1 cellular context compared by ENCODE assay signal in the genomic region with DNA sequence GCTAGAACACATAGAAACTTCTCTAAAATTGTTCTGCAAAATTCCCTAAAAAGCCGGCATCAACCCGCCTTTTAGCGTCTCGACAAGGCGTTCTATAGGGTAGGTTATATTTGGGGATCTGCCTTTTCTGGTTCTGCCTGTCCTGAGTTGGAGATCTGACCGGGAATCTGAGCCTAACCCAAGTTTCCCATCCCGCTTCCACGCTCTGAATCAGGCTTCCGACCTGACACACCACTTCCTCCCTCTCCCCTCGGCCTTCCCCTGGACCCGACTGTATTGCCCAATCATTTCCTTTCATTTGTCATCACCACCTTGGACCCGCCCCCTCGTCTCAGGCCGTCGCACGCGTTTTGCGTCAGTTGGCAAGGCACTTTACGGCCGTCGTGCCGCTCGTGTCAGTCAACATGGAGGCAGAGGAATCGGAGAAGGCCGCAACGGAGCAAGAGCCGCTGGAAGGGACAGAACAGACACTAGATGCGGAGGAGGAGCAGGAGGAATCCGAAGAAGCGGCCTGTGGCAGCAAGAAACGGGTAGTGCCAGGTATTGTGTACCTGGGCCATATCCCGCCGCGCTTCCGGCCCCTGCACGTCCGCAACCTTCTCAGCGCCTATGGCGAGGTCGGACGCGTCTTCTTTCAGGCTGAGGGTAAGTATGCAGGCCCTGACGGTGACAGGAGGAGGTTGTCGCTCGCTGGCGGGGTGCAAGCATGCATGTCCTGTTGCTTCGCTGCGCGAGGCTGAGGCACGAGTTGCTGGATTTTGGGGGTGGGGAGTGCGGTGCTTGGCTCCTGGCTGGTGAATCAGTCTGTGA.
TF ChIP-seq lines count a peak whose summit lies in the region.

A gene (plus strand): TSS at position 375 of the 810 bp plus-strand sequence. CDS start 30 bp downstream, at position 405.

TF ChIP-seq in K562, 482 proteins besides CTCF, POLR2A, EP300 and RAD21 (continued from another document and continues in another):
- TF ChIP-seq, protein P1, sequence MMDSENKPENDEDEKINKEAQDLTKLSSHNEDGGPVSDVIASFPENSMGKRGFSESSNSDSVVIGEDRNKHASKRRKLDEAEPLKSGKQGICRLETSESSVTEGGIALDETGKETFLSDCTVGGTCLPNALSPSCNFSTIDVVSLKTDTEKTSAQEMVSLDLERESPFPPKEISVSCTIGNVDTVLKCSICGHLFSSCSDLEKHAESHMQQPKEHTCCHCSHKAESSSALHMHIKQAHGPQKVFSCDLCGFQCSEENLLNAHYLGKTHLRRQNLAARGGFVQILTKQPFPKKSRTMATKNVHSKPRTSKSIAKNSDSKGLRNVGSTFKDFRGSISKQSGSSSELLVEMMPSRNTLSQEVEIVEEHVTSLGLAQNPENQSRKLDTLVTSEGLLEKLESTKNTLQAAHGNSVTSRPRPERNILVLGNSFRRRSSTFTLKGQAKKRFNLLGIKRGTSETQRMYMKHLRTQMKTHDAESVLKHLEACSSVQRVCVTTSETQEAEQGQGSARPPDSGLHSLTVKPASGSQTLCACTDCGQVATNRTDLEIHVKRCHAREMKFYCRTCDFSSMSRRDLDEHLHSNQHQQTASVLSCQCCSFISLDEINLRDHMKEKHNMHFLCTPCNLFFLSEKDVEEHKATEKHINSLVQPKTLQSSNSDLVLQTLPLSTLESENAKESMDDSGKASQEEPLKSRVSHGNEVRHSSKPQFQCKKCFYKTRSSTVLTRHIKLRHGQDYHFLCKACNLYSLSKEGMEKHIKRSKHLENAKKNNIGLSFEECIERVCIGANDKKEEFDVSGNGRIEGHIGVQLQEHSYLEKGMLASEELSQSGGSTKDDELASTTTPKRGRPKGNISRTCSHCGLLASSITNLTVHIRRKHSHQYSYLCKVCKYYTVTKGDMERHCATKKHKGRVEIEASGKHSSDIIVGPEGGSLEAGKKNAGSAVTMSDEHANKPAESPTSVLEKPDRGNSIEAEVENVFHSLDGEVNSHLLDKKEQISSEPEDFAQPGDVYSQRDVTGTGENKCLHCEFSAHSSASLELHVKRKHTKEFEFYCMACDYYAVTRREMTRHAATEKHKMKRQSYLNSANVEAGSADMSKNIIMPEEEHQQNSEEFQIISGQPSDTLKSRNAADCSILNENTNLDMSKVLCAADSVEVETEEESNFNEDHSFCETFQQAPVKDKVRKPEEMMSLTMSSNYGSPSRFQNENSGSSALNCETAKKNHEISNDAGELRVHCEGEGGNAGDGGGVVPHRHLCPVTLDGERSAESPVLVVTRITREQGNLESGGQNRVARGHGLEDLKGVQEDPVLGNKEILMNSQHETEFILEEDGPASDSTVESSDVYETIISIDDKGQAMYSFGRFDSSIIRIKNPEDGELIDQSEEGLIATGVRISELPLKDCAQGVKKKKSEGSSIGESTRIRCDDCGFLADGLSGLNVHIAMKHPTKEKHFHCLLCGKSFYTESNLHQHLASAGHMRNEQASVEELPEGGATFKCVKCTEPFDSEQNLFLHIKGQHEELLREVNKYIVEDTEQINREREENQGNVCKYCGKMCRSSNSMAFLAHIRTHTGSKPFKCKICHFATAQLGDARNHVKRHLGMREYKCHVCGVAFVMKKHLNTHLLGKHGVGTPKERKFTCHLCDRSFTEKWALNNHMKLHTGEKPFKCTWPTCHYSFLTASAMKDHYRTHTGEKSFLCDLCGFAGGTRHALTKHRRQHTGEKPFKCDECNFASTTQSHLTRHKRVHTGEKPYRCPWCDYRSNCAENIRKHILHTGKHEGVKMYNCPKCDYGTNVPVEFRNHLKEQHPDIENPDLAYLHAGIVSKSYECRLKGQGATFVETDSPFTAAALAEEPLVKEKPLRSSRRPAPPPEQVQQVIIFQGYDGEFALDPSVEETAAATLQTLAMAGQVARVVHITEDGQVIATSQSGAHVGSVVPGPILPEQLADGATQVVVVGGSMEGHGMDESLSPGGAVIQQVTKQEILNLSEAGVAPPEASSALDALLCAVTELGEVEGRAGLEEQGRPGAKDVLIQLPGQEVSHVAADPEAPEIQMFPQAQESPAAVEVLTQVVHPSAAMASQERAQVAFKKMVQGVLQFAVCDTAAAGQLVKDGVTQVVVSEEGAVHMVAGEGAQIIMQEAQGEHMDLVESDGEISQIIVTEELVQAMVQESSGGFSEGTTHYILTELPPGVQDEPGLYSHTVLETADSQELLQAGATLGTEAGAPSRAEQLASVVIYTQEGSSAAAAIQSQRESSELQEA (IDR thresholded peaks at IDR 0.05; ENCODE audit: low read depth), result no peak; the same call in 1 of the 2 replicates
- TF ChIP-seq POLR2H (tag; IDR thresholded peaks at IDR 0.05; ENCODE audit: low read depth), result peak; percentile 95
- TF ChIP-seq, protein P2, sequence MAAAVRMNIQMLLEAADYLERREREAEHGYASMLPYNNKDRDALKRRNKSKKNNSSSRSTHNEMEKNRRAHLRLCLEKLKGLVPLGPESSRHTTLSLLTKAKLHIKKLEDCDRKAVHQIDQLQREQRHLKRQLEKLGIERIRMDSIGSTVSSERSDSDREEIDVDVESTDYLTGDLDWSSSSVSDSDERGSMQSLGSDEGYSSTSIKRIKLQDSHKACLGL (CRISPR knock-in tag; IDR thresholded peaks at IDR 0.05; ENCODE audit: borderline replicate concordance, poor library complexity, severe bottlenecking), result no peak
- TF ChIP-seq ATF7 (IDR thresholded peaks at IDR 0.05), result peak; percentile 92
- peak; percentile 75 for TF ChIP-seq TAF7 (tag; IDR thresholded peaks at IDR 0.05)
- TF ChIP-seq RHOXF2B (CRISPR knock-in tag; conservative IDR thresholded peaks at IDR 0.05), result 0 out of 2 replicates have a peak, but pooled peaks have one; percentile 36
- TF ChIP-seq TGIF2 (CRISPR knock-in tag; IDR thresholded peaks at IDR 0.05), result no peak
- TF ChIP-seq ZFP1 (CRISPR knock-in tag; IDR thresholded peaks at IDR 0.05), result no peak
- TF ChIP-seq ZNF24 (IDR thresholded peaks at IDR 0.05), result 0 out of 2 replicates have a peak, but pooled peaks have one; percentile 34
- TF ChIP-seq HSF4 (CRISPR knock-in tag; IDR thresholded peaks at IDR 0.05; ENCODE audit: borderline replicate concordance), result no peak
- no peak for TF ChIP-seq XRCC4 (IDR thresholded peaks at IDR 0.05; ENCODE audit: extremely low read depth, insufficient read depth, insufficient read length)
- TF ChIP-seq RFX5 (IDR thresholded peaks at IDR 0.05; ENCODE audit: low read depth, low read length), result no peak
- TF ChIP-seq, protein P3, sequence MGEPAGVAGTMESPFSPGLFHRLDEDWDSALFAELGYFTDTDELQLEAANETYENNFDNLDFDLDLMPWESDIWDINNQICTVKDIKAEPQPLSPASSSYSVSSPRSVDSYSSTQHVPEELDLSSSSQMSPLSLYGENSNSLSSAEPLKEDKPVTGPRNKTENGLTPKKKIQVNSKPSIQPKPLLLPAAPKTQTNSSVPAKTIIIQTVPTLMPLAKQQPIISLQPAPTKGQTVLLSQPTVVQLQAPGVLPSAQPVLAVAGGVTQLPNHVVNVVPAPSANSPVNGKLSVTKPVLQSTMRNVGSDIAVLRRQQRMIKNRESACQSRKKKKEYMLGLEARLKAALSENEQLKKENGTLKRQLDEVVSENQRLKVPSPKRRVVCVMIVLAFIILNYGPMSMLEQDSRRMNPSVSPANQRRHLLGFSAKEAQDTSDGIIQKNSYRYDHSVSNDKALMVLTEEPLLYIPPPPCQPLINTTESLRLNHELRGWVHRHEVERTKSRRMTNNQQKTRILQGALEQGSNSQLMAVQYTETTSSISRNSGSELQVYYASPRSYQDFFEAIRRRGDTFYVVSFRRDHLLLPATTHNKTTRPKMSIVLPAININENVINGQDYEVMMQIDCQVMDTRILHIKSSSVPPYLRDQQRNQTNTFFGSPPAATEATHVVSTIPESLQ (CRISPR knock-in tag; IDR thresholded peaks at IDR 0.05), result 0 out of 2 replicates have a peak, but pooled peaks have one; percentile 89
- peak; percentile 94 for TF ChIP-seq TAF9B (IDR thresholded peaks at IDR 0.05; ENCODE audit: partially characterized antibody)
- TF ChIP-seq, protein P4, sequence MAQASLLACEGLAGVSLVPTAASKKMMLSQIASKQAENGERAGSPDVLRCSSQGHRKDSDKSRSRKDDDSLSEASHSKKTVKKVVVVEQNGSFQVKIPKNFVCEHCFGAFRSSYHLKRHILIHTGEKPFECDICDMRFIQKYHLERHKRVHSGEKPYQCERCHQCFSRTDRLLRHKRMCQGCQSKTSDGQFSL (CRISPR knock-in tag; IDR thresholded peaks at IDR 0.05), result no peak
- TF ChIP-seq, protein P4 (tag; IDR thresholded peaks at IDR 0.05), result no peak
- no peak for TF ChIP-seq RFX7 (CRISPR knock-in tag; IDR thresholded peaks at IDR 0.05)
- peak; percentile 94 for TF ChIP-seq RBFOX2 (IDR thresholded peaks at IDR 0.05; ENCODE audit: low read depth, low read length)
- no peak for TF ChIP-seq FIP1L1 (IDR thresholded peaks at IDR 0.05; ENCODE audit: low read depth, low read length, poor library complexity, severe bottlenecking)
- TF ChIP-seq, protein P5, sequence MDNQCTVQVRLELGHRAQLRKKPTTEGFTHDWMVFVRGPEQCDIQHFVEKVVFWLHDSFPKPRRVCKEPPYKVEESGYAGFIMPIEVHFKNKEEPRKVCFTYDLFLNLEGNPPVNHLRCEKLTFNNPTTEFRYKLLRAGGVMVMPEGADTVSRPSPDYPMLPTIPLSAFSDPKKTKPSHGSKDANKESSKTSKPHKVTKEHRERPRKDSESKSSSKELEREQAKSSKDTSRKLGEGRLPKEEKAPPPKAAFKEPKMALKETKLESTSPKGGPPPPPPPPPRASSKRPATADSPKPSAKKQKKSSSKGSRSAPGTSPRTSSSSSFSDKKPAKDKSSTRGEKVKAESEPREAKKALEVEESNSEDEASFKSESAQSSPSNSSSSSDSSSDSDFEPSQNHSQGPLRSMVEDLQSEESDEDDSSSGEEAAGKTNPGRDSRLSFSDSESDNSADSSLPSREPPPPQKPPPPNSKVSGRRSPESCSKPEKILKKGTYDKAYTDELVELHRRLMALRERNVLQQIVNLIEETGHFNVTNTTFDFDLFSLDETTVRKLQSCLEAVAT (IDR thresholded peaks at IDR 0.05), result peak; percentile 89 to 92
- TF ChIP-seq, protein P6, sequence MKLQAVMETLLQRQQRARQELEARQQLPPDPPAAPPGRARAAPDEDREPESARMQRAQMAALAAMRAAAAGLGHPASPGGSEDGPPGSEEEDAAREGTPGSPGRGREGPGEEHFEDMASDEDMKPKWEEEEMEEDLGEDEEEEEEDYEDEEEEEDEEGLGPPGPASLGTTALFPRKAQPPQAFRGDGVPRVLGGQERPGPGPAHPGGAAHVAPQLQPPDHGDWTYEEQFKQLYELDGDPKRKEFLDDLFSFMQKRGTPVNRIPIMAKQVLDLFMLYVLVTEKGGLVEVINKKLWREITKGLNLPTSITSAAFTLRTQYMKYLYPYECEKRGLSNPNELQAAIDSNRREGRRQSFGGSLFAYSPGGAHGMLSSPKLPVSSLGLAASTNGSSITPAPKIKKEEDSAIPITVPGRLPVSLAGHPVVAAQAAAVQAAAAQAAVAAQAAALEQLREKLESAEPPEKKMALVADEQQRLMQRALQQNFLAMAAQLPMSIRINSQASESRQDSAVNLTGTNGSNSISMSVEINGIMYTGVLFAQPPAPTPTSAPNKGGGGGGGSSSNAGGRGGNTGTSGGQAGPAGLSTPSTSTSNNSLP (IDR thresholded peaks at IDR 0.05; ENCODE audit: borderline replicate concordance, low read depth, low read length), result peak; percentile 83; the same call in 1 of the 2 replicates
- TF ChIP-seq WHSC1 (IDR thresholded peaks at IDR 0.05; ENCODE audit: low read length), result no peak
- TF ChIP-seq, protein P7, sequence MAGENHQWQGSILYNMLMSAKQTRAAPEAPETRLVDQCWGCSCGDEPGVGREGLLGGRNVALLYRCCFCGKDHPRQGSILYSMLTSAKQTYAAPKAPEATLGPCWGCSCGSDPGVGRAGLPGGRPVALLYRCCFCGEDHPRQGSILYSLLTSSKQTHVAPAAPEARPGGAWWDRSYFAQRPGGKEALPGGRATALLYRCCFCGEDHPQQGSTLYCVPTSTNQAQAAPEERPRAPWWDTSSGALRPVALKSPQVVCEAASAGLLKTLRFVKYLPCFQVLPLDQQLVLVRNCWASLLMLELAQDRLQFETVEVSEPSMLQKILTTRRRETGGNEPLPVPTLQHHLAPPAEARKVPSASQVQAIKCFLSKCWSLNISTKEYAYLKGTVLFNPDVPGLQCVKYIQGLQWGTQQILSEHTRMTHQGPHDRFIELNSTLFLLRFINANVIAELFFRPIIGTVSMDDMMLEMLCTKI (IDR thresholded peaks at IDR 0.05; ENCODE audit: partially characterized antibody), result no peak
- TF ChIP-seq NFRKB (IDR thresholded peaks at IDR 0.05; ENCODE audit: low read depth), result peak; percentile 98
- TF ChIP-seq, protein P8, sequence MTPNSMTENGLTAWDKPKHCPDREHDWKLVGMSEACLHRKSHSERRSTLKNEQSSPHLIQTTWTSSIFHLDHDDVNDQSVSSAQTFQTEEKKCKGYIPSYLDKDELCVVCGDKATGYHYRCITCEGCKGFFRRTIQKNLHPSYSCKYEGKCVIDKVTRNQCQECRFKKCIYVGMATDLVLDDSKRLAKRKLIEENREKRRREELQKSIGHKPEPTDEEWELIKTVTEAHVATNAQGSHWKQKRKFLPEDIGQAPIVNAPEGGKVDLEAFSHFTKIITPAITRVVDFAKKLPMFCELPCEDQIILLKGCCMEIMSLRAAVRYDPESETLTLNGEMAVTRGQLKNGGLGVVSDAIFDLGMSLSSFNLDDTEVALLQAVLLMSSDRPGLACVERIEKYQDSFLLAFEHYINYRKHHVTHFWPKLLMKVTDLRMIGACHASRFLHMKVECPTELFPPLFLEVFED (CRISPR knock-in tag; conservative IDR thresholded peaks at IDR 0.05), result 0 out of 2 replicates have a peak, but pooled peaks have one; percentile 23
- TF ChIP-seq ZSCAN32 (CRISPR knock-in tag; IDR thresholded peaks at IDR 0.05), result no peak
- TF ChIP-seq ZFP36 (IDR thresholded peaks at IDR 0.05; ENCODE audit: low read depth, low read length, partially characterized antibody), result no peak
- TF ChIP-seq SMC3 (conservative IDR thresholded peaks at IDR 0.05; ENCODE audit: insufficient read depth, low read depth, low read length), result 0 out of 2 replicates have a peak, but pooled peaks have one; percentile 8
- peak; percentile 58; the same call in 1 of the 2 replicates for TF ChIP-seq ZBTB7A (IDR thresholded peaks at IDR 0.05; ENCODE audit: borderline replicate concordance, control insufficient read depth, low read depth, low read length)
